Comparison of ENCODE assay signal across 8 cellular contexts in the genomic region with DNA sequence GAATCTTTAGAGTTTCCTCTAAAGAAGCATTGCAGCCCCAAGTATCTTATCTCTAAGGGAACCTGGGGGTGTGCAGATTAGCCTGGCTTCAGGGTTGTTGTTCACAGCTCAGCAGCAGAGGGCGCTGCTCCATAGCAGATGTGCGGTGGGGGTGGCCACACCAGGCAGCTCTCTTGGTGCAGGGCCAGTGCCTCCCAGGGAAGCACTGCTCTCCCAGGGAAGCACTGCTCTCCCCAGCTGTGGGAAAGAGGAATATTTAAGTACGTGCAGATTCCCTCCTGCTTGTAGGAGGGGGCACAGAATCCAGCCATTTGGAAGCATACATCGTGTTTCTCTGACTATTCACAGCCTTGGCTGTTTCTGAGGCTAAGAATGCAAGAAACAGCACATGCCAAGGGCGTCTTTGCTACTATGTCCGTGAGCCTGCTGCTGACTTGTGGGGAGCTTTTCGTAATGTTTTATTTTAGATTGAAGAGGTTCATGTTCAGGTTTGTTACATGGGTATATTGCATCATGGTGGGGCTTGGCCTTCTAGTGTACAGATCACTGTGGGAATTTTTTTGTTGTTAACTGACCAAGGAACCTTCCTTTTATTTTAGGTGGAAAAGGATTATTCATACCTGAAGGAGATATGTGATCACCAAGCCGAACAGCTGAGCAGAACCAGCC.
A peak's percentile ranks its signal among the peaks of the same experiment; 100 is the strongest.
DNase-seq lines count a peak whose midpoint lies in the region; ATAC-seq, FAIRE-seq and TF ChIP-seq lines count a peak whose summit lies in the region.

No MANE protein-coding gene starts in this region.

- peak; percentile 61 for ATAC-seq in HG03439 (IDR thresholded peaks at IDR 0.05; ENCODE audit: unreplicated experiment)

- TF ChIP-seq POLR2A in H1 (IDR thresholded peaks at IDR 0.05; ENCODE audit: control extremely low read depth in 1 of 2, low read depth in 2 of 2, low read length in 2 of 2), result no peak

- H2BK12ac ChIP-seq in H1 (ENCODE audit: low read depth, low read length), result no peak overlapping the region

- FAIRE-seq in H1 (lab: Jason Lieb, UNC), result peak; percentile 77

- no peaks in the 10 kb centered on the region for H3K23me2 ChIP-seq in H1 (ENCODE audit: low read depth, low read length)

- H3K4me2 ChIP-seq in H1 (ENCODE audit: insufficient read depth in 1 of 2, low read depth in 2 of 2, low read length in 2 of 2) (no peak overlapping the region), mesendoderm (ENCODE audit: low read length) (no peak overlapping the region)

- H2BK15ac ChIP-seq in H1 (ENCODE audit: low read length) (no peak overlapping the region), mesendoderm (replicated peaks; ENCODE audit: low read depth) (no peak overlapping the region)

- H3K79me1 ChIP-seq in H1 (ENCODE audit: low read depth, low read length), result peaks cover 4% of the 10 kb centered on the region; the same call in 1 of the 2 replicates
- peaks cover 9% of the 10 kb centered on the region for H3K79me1 ChIP-seq in mesendoderm (ENCODE audit: low read length)

- peak overlapping the region; percentile 8 for H4K91ac ChIP-seq in H1 (replicated peaks; ENCODE audit: insufficient read length, low read length)

- no peak overlapping the region for H3K4me3 ChIP-seq in H1 (ENCODE audit: extremely low read depth in 1 of 4, insufficient read depth in 2 of 4, low read depth in 3 of 4, low read length in 4 of 4)
- H3K4me3 ChIP-seq in mesendoderm (ENCODE audit: low read length), result no peak overlapping the region

- 48% methylated on average over 8 of the region's 8 CpGs; no CpG with 5 or more reads in 1 of the 2 experiments for WGBS in H1 (ENCODE audit: extremely low coverage in 1 of 2, insufficient coverage in 1 of 2, insufficient read length in 1 of 2, insufficient replicate concordance in 2 of 2, low coverage in 1 of 2, low lambda C conversion rate in 2 of 2, missing lambda C conversion rate in 1 of 2), 2 experiments
- WGBS in mesendoderm (ENCODE audit: extremely low coverage, insufficient coverage, low lambda C conversion rate), result no CpG with 5 or more reads among the region's 8 CpGs

- no peaks in the 10 kb centered on the region for H3K9me3 ChIP-seq in H1 (ENCODE audit: insufficient read depth in 2 of 2, low read depth in 1 of 2, low read length in 1 of 2)

- no peak overlapping the region for H3K18ac ChIP-seq in H1 (ENCODE audit: extremely low read depth, low read length)
- H3K18ac ChIP-seq in mesendoderm (ENCODE audit: low read length), result peak overlapping the region; percentile 21

- H3K27me3 ChIP-seq in H1 (replicated peaks in 1 of 4; ENCODE audit: control insufficient read depth in 3 of 4, extremely low read depth in 1 of 4, insufficient read depth in 3 of 4, low read length in 3 of 4), result no peaks in the 10 kb centered on the region
- no peaks in the 10 kb centered on the region for H3K27me3 ChIP-seq in mesendoderm (ENCODE audit: insufficient read depth, low read length, poor library complexity)

- H4K5ac ChIP-seq in H1 (ENCODE audit: insufficient read length, low read depth, low read length) (peak overlapping the region; percentile 32), mesendoderm (ENCODE audit: low read length) (no peak overlapping the region)

- H2BK120ac ChIP-seq in H1 (replicated peaks; ENCODE audit: low read depth, low read length) (no peak overlapping the region), mesendoderm (ENCODE audit: low read depth, low read length) (no peak overlapping the region)

- peaks cover 0 to 45% of the 10 kb centered on the region in 2 experiments; a peak in 2 of 4 replicates for H3K79me2 ChIP-seq in H1 (ENCODE audit: control insufficient read depth in 1 of 2, insufficient read depth in 2 of 2, low read length in 2 of 2)
- peaks cover 4% of the 10 kb centered on the region for H3K79me2 ChIP-seq in mesendoderm (ENCODE audit: control insufficient read depth, insufficient read depth, low read length)

- H3K4me1 ChIP-seq in H1 (replicated peaks in 1 of 4; ENCODE audit: control insufficient read depth in 3 of 4, insufficient read depth in 4 of 4, low read length in 3 of 4) (peaks cover 2 to 16% (median 10%) of the 10 kb centered on the region in 4 experiments), mesendoderm (ENCODE audit: control insufficient read depth, low read depth, low read length) (peaks cover 8% of the 10 kb centered on the region)

- no peak overlapping the region for H3K14ac ChIP-seq in H1 (ENCODE audit: insufficient read length)

- H3K56ac ChIP-seq in H1 (replicated peaks; ENCODE audit: insufficient read length, low read depth, low read length) (no peak overlapping the region), mesendoderm (ENCODE audit: low read length) (no peak overlapping the region)

- TF ChIP-seq EP300 in H1 (IDR thresholded peaks at IDR 0.05; ENCODE audit: borderline replicate concordance in 1 of 2, low read depth in 2 of 2, low read length in 2 of 2), result no peak

- H3K9ac ChIP-seq in H1 (replicated peaks in 1 of 4; ENCODE audit: extremely low read depth in 1 of 4, low read depth in 3 of 4, low read length in 3 of 4) (no peak overlapping the region), mesendoderm (ENCODE audit: low read length) (peak overlapping the region; percentile 3)

- POLR2A ChIA-PET in H1 (lab: Charles Lee; ENCODE audit: partially characterized antibody), result interaction anchor here (0.5 to 1.3 kb wide), 3 partner anchors 69 to 88 kb away, joined by 3 to 5 read pairs (median 3); no protein-coding TSS in a partner anchor

- H3K36me3 ChIP-seq in H1 (ENCODE audit: control insufficient read depth in 2 of 4, insufficient read depth in 4 of 4, low read length in 3 of 4), result peaks cover under 1 to 22% (median 9%) of the 10 kb centered on the region in 4 experiments; a peak in 6 of 8 replicates
- H3K36me3 ChIP-seq in mesendoderm (ENCODE audit: control insufficient read depth, insufficient read depth, low read length), result no peaks in the 10 kb centered on the region

- H3K23ac ChIP-seq in H1 (ENCODE audit: insufficient read length) (no peak overlapping the region), mesendoderm (ENCODE audit: low read length) (no peak overlapping the region)

- CTCF ChIA-PET in H1 (lab: Charles Lee; ENCODE audit: partially characterized antibody), result interaction anchor here (0.7 to 4.4 kb wide), 32 partner anchors 10 to 938 kb away, joined by 3 to 30 read pairs (median 4); no protein-coding TSS in a partner anchor

- no peak overlapping the region for H4K8ac ChIP-seq in H1 (ENCODE audit: extremely low read depth, insufficient read depth, low read length)
- no peak overlapping the region for H4K8ac ChIP-seq in mesendoderm (ENCODE audit: low read depth, low read length)

- DNase-seq in EL (peak; percentile 71), NOMO-1 treated with DMSO at 0.1 percent for 48 hours (lab: John Stamatoyannopoulos, UW; ENCODE audit: unreplicated experiment) (peak; percentile 70), H1 (ENCODE audit: low read depth in 1 of 2, low spot score in 2 of 2) (peak; percentile 74 to 93), mesendoderm (peak; percentile 88), NCI-H187 (lab: John Stamatoyannopoulos, UW) (no peak)
- DNase-seq in activated CD8-positive, alpha-beta memory T cell treated with anti-CD3 and anti-CD28 coated beads for 4 hours (ENCODE audit: low read depth in 2 of 2), result peak; percentile 42 to 54
- peak; percentile 48 to 51 for DNase-seq in stimulated activated CD8-positive, alpha-beta memory T cell treated with anti-CD3 and anti-CD28 coated beads, Interleukin-15, amount 100 ng/mL, for 48 hours (ENCODE audit: low read depth in 2 of 2)

- TF ChIP-seq CTCF in H1 (IDR thresholded peaks at IDR 0.05; ENCODE audit: control extremely low read depth in 1 of 3, insufficient read depth in 1 of 3, low read depth in 1 of 3, low read length in 3 of 3), result peak; percentile 87 to 95 (median 89)

- H2AK5ac ChIP-seq in H1 (ENCODE audit: low read depth, low read length) (no peak overlapping the region), mesendoderm (ENCODE audit: low read length) (no peak overlapping the region)

- peaks cover 5 to 8% of the 10 kb centered on the region in 2 experiments for H4K20me1 ChIP-seq in H1 (replicated peaks in 1 of 2; ENCODE audit: control insufficient read depth in 1 of 2, insufficient read depth in 2 of 2, low read length in 2 of 2)

- no peak overlapping the region for H2AFZ ChIP-seq in H1 (ENCODE audit: low read length)

- H3K4ac ChIP-seq in H1 (replicated peaks; ENCODE audit: insufficient read length, low read depth, low read length) (no peak overlapping the region), mesendoderm (ENCODE audit: low read depth, low read length) (no peak overlapping the region)

- H2BK5ac ChIP-seq in H1 (ENCODE audit: low read depth, low read length) (no peak overlapping the region), mesendoderm (ENCODE audit: low read length) (no peak overlapping the region)

- TF ChIP-seq RAD21 in H1 (IDR thresholded peaks at IDR 0.05 in 1 of 2, conservative IDR thresholded peaks at IDR 0.05 in 1 of 2; ENCODE audit: low read depth in 2 of 2, low read length in 2 of 2), result peak; percentile 91 to 92

- H3K27ac ChIP-seq in H1 (ENCODE audit: low read depth, low read length) (no peak overlapping the region; the same call in 1 of the 2 replicates), mesendoderm (ENCODE audit: low read depth, low read length) (no peak overlapping the region)

- H2BK20ac ChIP-seq in H1 (ENCODE audit: low read length), result no peak overlapping the region

TF ChIP-seq in H1, 55 proteins besides CTCF, POLR2A, EP300 and RAD21:
- TF ChIP-seq BCL11A (IDR thresholded peaks at IDR 0.05; ENCODE audit: low read depth in 2 of 2, low read length in 2 of 2), result no peak
- TF ChIP-seq GABPA (IDR thresholded peaks at IDR 0.05; ENCODE audit: borderline replicate concordance, insufficient read depth, low read length), result no peak
- no peak for TF ChIP-seq CBX5 (IDR thresholded peaks at IDR 0.05; ENCODE audit: low read depth, low read length)
- TF ChIP-seq CHD1 (IDR thresholded peaks at IDR 0.05; ENCODE audit: low read depth, low read length), result no peak
- TF ChIP-seq SP4 (IDR thresholded peaks at IDR 0.05; ENCODE audit: low read length), result no peak
- TF ChIP-seq POLR2AphosphoS5 (IDR thresholded peaks at IDR 0.05; ENCODE audit: low read depth, low read length), result 0 out of 2 replicates have a peak, but pooled peaks have one; percentile 19
- TF ChIP-seq, protein P1, sequence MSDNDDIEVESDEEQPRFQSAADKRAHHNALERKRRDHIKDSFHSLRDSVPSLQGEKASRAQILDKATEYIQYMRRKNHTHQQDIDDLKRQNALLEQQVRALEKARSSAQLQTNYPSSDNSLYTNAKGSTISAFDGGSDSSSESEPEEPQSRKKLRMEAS (IDR thresholded peaks at IDR 0.05), result peak; percentile 47; the same call in 1 of the 2 replicates
- TF ChIP-seq CEBPB (IDR thresholded peaks at IDR 0.05; ENCODE audit: low read depth, low read length), result no peak
- TF ChIP-seq ASH2L (IDR thresholded peaks at IDR 0.05; ENCODE audit: low read length), result no peak
- TF ChIP-seq BACH1 (IDR thresholded peaks at IDR 0.05; ENCODE audit: low read length), result 0 out of 2 replicates have a peak, but pooled peaks have one; percentile 2
- no peak for TF ChIP-seq TAF1 (IDR thresholded peaks at IDR 0.05; ENCODE audit: low read depth, low read length)

Comparison
In these comparisons a context has a peak if more than half of its experiments do, and no peak if none do; other contexts are left out.
1. DNase-seq: peak in EL (single experiment), NOMO-1 treated with DMSO at 0.1 percent for 48 hours (single experiment), activated CD8-positive, alpha-beta memory T cell treated with anti-CD3 and anti-CD28 coated beads for 4 hours (2 of 2), H1 (2 of 2), mesendoderm (single experiment) and stimulated activated CD8-positive, alpha-beta memory T cell treated with anti-CD3 and anti-CD28 coated beads, Interleukin-15, amount 100 ng/mL, for 48 hours (2 of 2); none in NCI-H187 (0 of 2).